8 cellular contexts compared by ENCODE assay signal in genomic region chr3:16247282-16248058, GRCh38. TPM values are rescaled to one million over a fixed set of nuclear protein-coding genes. Genes with fewer than 3 reads are reported as not detected.
A peak's percentile ranks its signal among the peaks of the same experiment; 100 is the strongest.
DNase-seq lines count a peak whose midpoint lies in the region; ATAC-seq and TF ChIP-seq lines count a peak whose summit lies in the region.

No MANE protein-coding gene starts in this region.

- H3K4me1 Mint-ChIP-seq in activated B cell treated with CpG ODN at 0.5 μM for 24 hours: peaks cover 18% of the 10 kb centered on the region

- H3K4me3 Mint-ChIP-seq in activated B cell treated with CpG ODN at 0.5 μM for 24 hours: no peak overlapping the region

- intact Hi-C loops in activated B cell treated with CpG ODN at 0.5 μM for 24 hours (cut with micrococcal nuclease): loop anchor here (1.0 to 5.0 kb wide), 4 partner anchors 199 to 1140 kb away; no protein-coding TSS in a partner anchor

- CTCF ChIA-PET in activated B cell treated with CpG ODN at 0.5 μM for 24 hours (lab: Charles Lee): interaction anchor here (1.0 to 2.0 kb wide), 7 partner anchors 11 to 617 kb away, joined by 3 to 10 read pairs (median 5); partner anchors contain the start of gene DPH3

- H3K4me3 ChIP-seq in AG10803 (ENCODE audit: low read length): no peak overlapping the region

- peaks cover 9% of the 10 kb centered on the region for H3K27me3 Mint-ChIP-seq in activated B cell treated with CpG ODN at 0.5 μM for 24 hours

- H3K27ac ChIP-seq in caudate nucleus (ENCODE audit: low read depth, low read length): peak overlapping the region; percentile 79

- ATAC-seq in GM18873 (IDR thresholded peaks at IDR 0.05; ENCODE audit: low FRiP score, unreplicated experiment): peak; percentile 66
- ATAC-seq in HG03097 (IDR thresholded peaks at IDR 0.05; ENCODE audit: low FRiP score, unreplicated experiment): peak; percentile 67
- peak; percentile 90 for ATAC-seq in activated B cell treated with CpG ODN at 0.5 μM for 24 hours (ENCODE audit: low read depth)

- TF ChIP-seq CTCF in AG10803 (conservative IDR thresholded peaks at IDR 0.05; ENCODE audit: low read length): peak; percentile 94
- TF ChIP-seq CTCF in activated B cell treated with CpG ODN at 0.5 μM for 24 hours (IDR thresholded peaks at IDR 0.05): peak; percentile 87

- H3K9me3 Mint-ChIP-seq in activated B cell treated with CpG ODN at 0.5 μM for 24 hours: no peaks in the 10 kb centered on the region

- H3K36me3 Mint-ChIP-seq in activated B cell treated with CpG ODN at 0.5 μM for 24 hours (ENCODE audit: low read depth): no peaks in the 10 kb centered on the region

- DNase-seq in AG10803 (ENCODE audit: low read depth) (peak; percentile 76), NCI-H2227 (lab: John Stamatoyannopoulos, UW; ENCODE audit: unreplicated experiment) (peak; percentile 89), activated B cell treated with CpG ODN at 0.5 μM for 24 hours (peak; percentile 43), caudate nucleus (lab: John Stamatoyannopoulos, UW) (peak in 57 of 61 donors; percentile 13 to 94 (median 63)), kidney tubule cell (ENCODE audit: low spot score) (peak; percentile 78)
- DNase-seq in stimulated activated CD4-positive, alpha-beta T cell treated with anti-CD3 and anti-CD28 coated beads, Interleukin-2, amount 100 ng/mL, for 24 hours: peak; percentile 76 to 79

- POLR2A ChIA-PET in activated B cell treated with CpG ODN at 0.5 μM for 24 hours (lab: Charles Lee): no interaction called here

- no peak overlapping the region for H3K27ac Mint-ChIP-seq in activated B cell treated with CpG ODN at 0.5 μM for 24 hours

RNA-seq across cellular contexts. Expression of gene DPH3, which starts 17.3 kb away (rescaled TPM):
- 13.4 and 14.7 TPM in 2 replicates for total RNA-seq in activated B cell treated with CpG ODN at 0.5 μM for 24 hours

RNA-seq across cellular contexts. Expression of gene OXNAD1, which starts 17.5 kb away (rescaled TPM):
- total RNA-seq in activated B cell treated with CpG ODN at 0.5 μM for 24 hours: 5.5 and 8.7 TPM in 2 replicates
